9 cellular contexts compared by ENCODE assay signal in genomic region chr17:50206604-50207293, GRCh38. TPM values are rescaled to one million over a fixed set of nuclear protein-coding genes. Genes with fewer than 3 reads are reported as not detected.
A peak's percentile ranks its signal among the peaks of the same experiment; 100 is the strongest.
DNase-seq lines count a peak whose midpoint lies in the region; ATAC-seq and TF ChIP-seq lines count a peak whose summit lies in the region.
"Had no signal": no experiment of that assay in that cellular context is flagged by ENCODE, and none has a peak within 500 bp of the region (broad histone marks: within the 10 kb centered on the region; RNA-seq: fewer than 3 reads in every experiment).

No MANE protein-coding gene starts in this region.

- H3K9ac ChIP-seq in iPS-20b (ENCODE audit: low read depth, low read length), result peak overlapping the region; percentile 53; the same call in 1 of the 2 replicates

- H3K4me1 ChIP-seq in iPS-20b (ENCODE audit: insufficient read depth, low read length) (peaks cover 49% of the 10 kb centered on the region), thoracic aorta (ENCODE audit: control insufficient read depth in 1 of 2, low read depth in 2 of 2) (peaks cover 32 to 96% of the 10 kb centered on the region in 2 donors)

- peak; percentile 29 for ATAC-seq in SK-N-SH treated with all-trans-retinoic acid at 6 μM for 48 hours
- no peak for ATAC-seq in thoracic aorta (ENCODE audit: insufficient number of reproducible peaks, low FRiP score, low read depth)
- no peak for ATAC-seq in GM21786 (IDR thresholded peaks at IDR 0.05; ENCODE audit: unreplicated experiment)
- no peak for ATAC-seq in HG03457 (IDR thresholded peaks at IDR 0.05; ENCODE audit: unreplicated experiment)

- H3K36me3 ChIP-seq in iPS-20b (ENCODE audit: insufficient read depth, low read depth, low read length) (no peaks in the 10 kb centered on the region), thoracic aorta (no peaks in the 10 kb centered on the region)

- H3K27me3 ChIP-seq in iPS-20b (ENCODE audit: insufficient read depth, low read length) (peaks cover 63% of the 10 kb centered on the region), thoracic aorta (replicated peaks; ENCODE audit: insufficient read depth) (no peaks in the 10 kb centered on the region)

- peak; percentile 66 for DNase-seq in activated effector memory CD4-positive, alpha-beta T cell treated with anti-CD3 and anti-CD28 coated beads, Interleukin-2, amount 50 U/mL, for 16 hours
- no peak for DNase-seq in activated effector memory CD4-positive, alpha-beta T cell treated with Interleukin-2 at 50 U/mL for 16 hours
- DNase-seq in thoracic aorta (ENCODE audit: low spot score), result no peak
- DNase-seq in activated CD8-positive, alpha-beta memory T cell treated with anti-CD3 and anti-CD28 coated beads for 24 hours, result no peak

- peak overlapping the region; percentile 44; the same call in 1 of the 2 replicates for H3K4me3 ChIP-seq in iPS-20b (ENCODE audit: low read length)
- H3K4me3 ChIP-seq in thoracic aorta, result peak overlapping the region; percentile 55
- H3K4me3 ChIP-seq: SK-N-MC had no signal

- H3K27ac ChIP-seq in iPS-20b (ENCODE audit: low read length) (no peak overlapping the region), thoracic aorta (peak overlapping the region in 1 of 2 donors; percentile 28)
- H3K27ac ChIP-seq: SK-N-MC had no signal

- no peak for TF ChIP-seq CTCF in thoracic aorta (IDR thresholded peaks at IDR 0.05)

- H3K9me3 ChIP-seq in iPS-20b (ENCODE audit: insufficient read depth, low read depth, low read length) (no peaks in the 10 kb centered on the region), thoracic aorta (no peaks in the 10 kb centered on the region)

TF ChIP-seq in SK-N-SH treated with all-trans-retinoic acid at 6 μM for 48 hours, 23 proteins besides CTCF, POLR2A, EP300 and RAD21:
- no peak for TF ChIP-seq OSR1 (CRISPR knock-in tag; IDR thresholded peaks at IDR 0.05)
- TF ChIP-seq TOX (CRISPR knock-in tag; IDR thresholded peaks at IDR 0.05; ENCODE audit: borderline replicate concordance), result no peak
- TF ChIP-seq ZFP30 (CRISPR knock-in tag; IDR thresholded peaks at IDR 0.05), result no peak
- TF ChIP-seq RARB (CRISPR knock-in tag; IDR thresholded peaks at IDR 0.05), result no peak
- no peak for TF ChIP-seq TSHZ2 (CRISPR knock-in tag; IDR thresholded peaks at IDR 0.05)
- TF ChIP-seq TCF4 (CRISPR knock-in tag; IDR thresholded peaks at IDR 0.05; ENCODE audit: borderline replicate concordance), result peak; percentile 85; the same call in 1 of the 2 replicates
TF ChIP-seq in SK-N-SH treated with all-trans-retinoic acid at 6 μM for 48 hours: peak in this region for 1.

RNA-seq across cellular contexts. Expression of gene COL1A1, which starts 5.3 kb away (rescaled TPM):
- 100 to 1,000 TPM; 261 to 270 TPM for total RNA-seq in thoracic aorta

RNA-seq across cellular contexts. Expression of gene SGCA, which starts 40.9 kb away (rescaled TPM):
- total RNA-seq in thoracic aorta, result 100 to 1,000 TPM in 1 of 2 donors, 10 to 100 TPM in 1; 95.5 to 158 TPM

RNA-seq across cellular contexts. Expression of gene PPP1R9B, which starts 56.3 kb away (rescaled TPM):
- 10 to 100 TPM; 53.3 to 67.1 TPM for total RNA-seq in thoracic aorta
